Comparison of ENCODE assay signal across 15 cellular contexts in genomic region chr7:87712571-87712970, GRCh38.
"Had no signal": no experiment of that assay in that cellular context is flagged by ENCODE, and none has a peak within 500 bp of the region (broad histone marks: within the 10 kb centered on the region; RNA-seq: fewer than 3 reads in every experiment).

No MANE protein-coding gene starts in this region.

- ATAC-seq: activated naive CD8-positive, alpha-beta T cell treated with anti-CD3 and anti-CD28 coated beads, Interleukin-2, amount 50 U/mL, for 24 hours; activated T-helper 17 cell treated with anti-CD3 and anti-CD28 coated beads, Interleukin-2, amount 50 U/mL, for 72 hours; right lobe of liver; stimulated activated naive CD8-positive, alpha-beta T cell treated with anti-CD3 and anti-CD28 coated beads, Interleukin-15, amount 100 ng/mL, for 72 hours; upper lobe of right lung had no signal

- DNase-seq: activated CD4-positive, alpha-beta T cell treated with anti-CD3 and anti-CD28 coated beads, Interleukin-2, amount 50 U/mL, for 1 hour; activated naive CD4-positive, alpha-beta T cell treated with anti-CD3 and anti-CD28 coated beads for 36 hours; activated naive CD8-positive, alpha-beta T cell treated with anti-CD3 and anti-CD28 coated beads, Interleukin-2, amount 50 U/mL, for 24 hours; caudate nucleus; colonic mucosa; mesendoderm; right lobe of liver; spleen; stimulated activated naive CD8-positive, alpha-beta T cell treated with anti-CD3 and anti-CD28 coated beads, Interleukin-15, amount 100 ng/mL, for 72 hours; upper lobe of right lung had no signal

- H3K4me1 ChIP-seq: colonic mucosa, prostate gland, right lobe of liver, spleen, upper lobe of right lung had no signal

- H3K4me3 Mint-ChIP-seq: activated naive CD4-positive, alpha-beta T cell treated with anti-CD3 and anti-CD28 coated beads for 36 hours; activated naive CD8-positive, alpha-beta T cell treated with anti-CD3 and anti-CD28 coated beads, Interleukin-2, amount 50 U/mL, for 24 hours; activated T-helper 17 cell treated with anti-CD3 and anti-CD28 coated beads, Interleukin-2, amount 50 U/mL, for 72 hours; nephron; stimulated activated naive CD8-positive, alpha-beta T cell treated with anti-CD3 and anti-CD28 coated beads, Interleukin-15, amount 100 ng/mL, for 72 hours had no signal

- H3K9me3 Mint-ChIP-seq: activated naive CD4-positive, alpha-beta T cell treated with anti-CD3 and anti-CD28 coated beads for 36 hours; activated naive CD8-positive, alpha-beta T cell treated with anti-CD3 and anti-CD28 coated beads, Interleukin-2, amount 50 U/mL, for 24 hours; activated T-helper 17 cell treated with anti-CD3 and anti-CD28 coated beads, Interleukin-2, amount 50 U/mL, for 72 hours; nephron had no signal

- H3K27me3 Mint-ChIP-seq: stimulated activated naive CD8-positive, alpha-beta T cell treated with anti-CD3 and anti-CD28 coated beads, Interleukin-15, amount 100 ng/mL, for 72 hours had no signal

- FAIRE-seq: frontal cortex had no signal

- H3K79me2 ChIP-seq: hepatocyte had no signal

- H3K4me2 ChIP-seq: hepatocyte had no signal

- H3K27me3 ChIP-seq: colonic mucosa, hepatocyte, right lobe of liver, spleen, upper lobe of right lung had no signal

- H3K9me3 ChIP-seq: colonic mucosa, prostate gland, right lobe of liver, upper lobe of right lung had no signal

- H3K36me3 ChIP-seq: colonic mucosa, prostate gland, right lobe of liver, spleen, upper lobe of right lung had no signal

- H3K4me1 Mint-ChIP-seq: activated T-helper 17 cell treated with anti-CD3 and anti-CD28 coated beads, Interleukin-2, amount 50 U/mL, for 72 hours; nephron; stimulated activated naive CD8-positive, alpha-beta T cell treated with anti-CD3 and anti-CD28 coated beads, Interleukin-15, amount 100 ng/mL, for 72 hours had no signal

- H2AFZ ChIP-seq: hepatocyte had no signal

- H3K4me3 ChIP-seq: colonic mucosa, hepatocyte, prostate gland, right lobe of liver, upper lobe of right lung had no signal

- H3K27ac ChIP-seq: colonic mucosa, hepatocyte, prostate gland, right lobe of liver, spleen, upper lobe of right lung had no signal

- H3K27ac Mint-ChIP-seq: activated naive CD4-positive, alpha-beta T cell treated with anti-CD3 and anti-CD28 coated beads for 36 hours; activated naive CD8-positive, alpha-beta T cell treated with anti-CD3 and anti-CD28 coated beads, Interleukin-2, amount 50 U/mL, for 24 hours; activated T-helper 17 cell treated with anti-CD3 and anti-CD28 coated beads, Interleukin-2, amount 50 U/mL, for 72 hours; nephron; stimulated activated naive CD8-positive, alpha-beta T cell treated with anti-CD3 and anti-CD28 coated beads, Interleukin-15, amount 100 ng/mL, for 72 hours had no signal
